Comparison of ENCODE assay signal across 9 cellular contexts in genomic region chr2:71460595-71461303, GRCh38. TPM values are rescaled to one million over a fixed set of nuclear protein-coding genes. Genes with fewer than 3 reads are reported as not detected.
DNase-seq lines count a peak whose midpoint lies in the region; ATAC-seq, FAIRE-seq and TF ChIP-seq lines count a peak whose summit lies in the region.
"Had no signal": no experiment of that assay in that cellular context is flagged by ENCODE, and none has a peak within 500 bp of the region (broad histone marks: within the 10 kb centered on the region; RNA-seq: fewer than 3 reads in every experiment).

No MANE protein-coding gene starts in this region.

- no peaks in the 10 kb centered on the region for H3K79me1 ChIP-seq in mesendoderm (ENCODE audit: low read length)

- H3K27me3 ChIP-seq in dorsolateral prefrontal cortex, result peaks cover 0 to 12% (median 0%) of the 10 kb centered on the region in 45 donors
- H3K27me3 ChIP-seq in mesendoderm (ENCODE audit: insufficient read depth, low read length, poor library complexity), result peaks cover 11% of the 10 kb centered on the region
- no peaks in the 10 kb centered on the region for H3K27me3 ChIP-seq in uterus

- no peaks in the 10 kb centered on the region for H3K9me3 Mint-ChIP-seq in activated CD8-positive, alpha-beta memory T cell treated with anti-CD3 and anti-CD28 coated beads, Interleukin-2, amount 10 ng/mL, durations not matched to agents 7 days and 5 days (ENCODE audit: low read depth)

- H2BK120ac ChIP-seq in mesendoderm (ENCODE audit: low read depth, low read length), result no peak overlapping the region

- DNase-seq in D721Med (ENCODE audit: insufficient read length, low spot score) (peak; percentile 49), Kasumi-1 (lab: John Stamatoyannopoulos, UW) (peak; percentile 19 to 24), dorsolateral prefrontal cortex (peak in 1 of 10 donors; percentile 33), mesendoderm (peak; percentile 55), uterus (no peak), NCI-H345 (lab: John Stamatoyannopoulos, UW) (no peak), HPDE6-E6E7 (ENCODE audit: extremely low spot score) (no peak)
- no peak for DNase-seq in activated CD8-positive, alpha-beta memory T cell treated with anti-CD3 and anti-CD28 coated beads, Interleukin-2, amount 10 ng/mL, durations not matched to agents 7 days and 5 days
- DNase-seq: NCI-H748 treated with DMSO at 0.1 percent for 48 hours had no signal

- no peak overlapping the region for H3K56ac ChIP-seq in mesendoderm (ENCODE audit: low read length)

- H3K9ac ChIP-seq in mesendoderm (ENCODE audit: low read length), result no peak overlapping the region

- FAIRE-seq in D721Med (lab: Jason Lieb, UNC), result no peak

- no CpG with 5 or more reads among the region's 9 CpGs for WGBS in mesendoderm (ENCODE audit: extremely low coverage, insufficient coverage, low lambda C conversion rate)

- H4K5ac ChIP-seq in mesendoderm (ENCODE audit: low read length), result no peak overlapping the region

- H3K9me3 ChIP-seq in uterus, result no peaks in the 10 kb centered on the region

- intact Hi-C loops in dorsolateral prefrontal cortex (cut with DNase I) (loop anchor here in 1 of 2 donors (5.0 kb wide), 1 partner anchor 52 kb away; no protein-coding TSS in a partner anchor), uterus (cut with DNase I; ENCODE audit: low total_unique reads) (no loop called here)

- H3K27ac Mint-ChIP-seq in activated CD8-positive, alpha-beta memory T cell treated with anti-CD3 and anti-CD28 coated beads, Interleukin-2, amount 10 ng/mL, durations not matched to agents 7 days and 5 days, result no peak overlapping the region

- H4K8ac ChIP-seq in mesendoderm (ENCODE audit: low read depth, low read length), result no peak overlapping the region

- H3K23ac ChIP-seq in mesendoderm (ENCODE audit: low read length), result no peak overlapping the region

- no peak overlapping the region for H3K27ac ChIP-seq in dorsolateral prefrontal cortex
- H3K27ac ChIP-seq in mesendoderm (ENCODE audit: low read depth, low read length), result no peak overlapping the region
- H3K27ac ChIP-seq in uterus, result no peak overlapping the region

- no peak overlapping the region for H2BK5ac ChIP-seq in mesendoderm (ENCODE audit: low read length)

- H3K79me2 ChIP-seq in mesendoderm (ENCODE audit: control insufficient read depth, insufficient read depth, low read length), result no peaks in the 10 kb centered on the region

- peak overlapping the region; percentile 8 for H3K4me2 ChIP-seq in mesendoderm (ENCODE audit: low read length)

- H3K36me3 ChIP-seq in mesendoderm (ENCODE audit: control insufficient read depth, insufficient read depth, low read length) (no peaks in the 10 kb centered on the region), uterus (no peaks in the 10 kb centered on the region)

- H3K36me3 Mint-ChIP-seq in activated CD8-positive, alpha-beta memory T cell treated with anti-CD3 and anti-CD28 coated beads, Interleukin-2, amount 10 ng/mL, durations not matched to agents 7 days and 5 days, result no peaks in the 10 kb centered on the region

- H2BK15ac ChIP-seq in mesendoderm (replicated peaks; ENCODE audit: low read depth), result no peak overlapping the region

- H3K18ac ChIP-seq in mesendoderm (ENCODE audit: low read length), result no peak overlapping the region

- H3K4me1 ChIP-seq in mesendoderm (ENCODE audit: control insufficient read depth, low read depth, low read length), result peaks cover 15% of the 10 kb centered on the region
- no peaks in the 10 kb centered on the region for H3K4me1 ChIP-seq in uterus

- CTCF ChIA-PET in activated CD8-positive, alpha-beta memory T cell treated with anti-CD3 and anti-CD28 coated beads, Interleukin-2, amount 10 ng/mL, durations not matched to agents 7 days and 5 days (lab: Charles Lee), result interaction anchor here (0.5 to 1.2 kb wide), 8 partner anchors 9 to 699 kb away, joined by 3 to 6 read pairs (median 3); partner anchors contain the start of gene ZNF638

- H3K4me1 Mint-ChIP-seq in activated CD8-positive, alpha-beta memory T cell treated with anti-CD3 and anti-CD28 coated beads, Interleukin-2, amount 10 ng/mL, durations not matched to agents 7 days and 5 days, result peaks cover 7% of the 10 kb centered on the region

- peaks cover 3% of the 10 kb centered on the region for H3K27me3 Mint-ChIP-seq in activated CD8-positive, alpha-beta memory T cell treated with anti-CD3 and anti-CD28 coated beads, Interleukin-2, amount 10 ng/mL, durations not matched to agents 7 days and 5 days

- H3K4me3 ChIP-seq in dorsolateral prefrontal cortex (no peak overlapping the region), mesendoderm (ENCODE audit: low read length) (no peak overlapping the region), uterus (no peak overlapping the region)

- H2AK5ac ChIP-seq in mesendoderm (ENCODE audit: low read length), result no peak overlapping the region

- no peak for ATAC-seq in activated CD8-positive, alpha-beta memory T cell treated with anti-CD3 and anti-CD28 coated beads, Interleukin-2, amount 10 ng/mL, durations not matched to agents 7 days and 5 days

- TF ChIP-seq POLR2A in uterus (IDR thresholded peaks at IDR 0.05), result no peak

- TF ChIP-seq CTCF in D721Med (IDR thresholded peaks at IDR 0.05; ENCODE audit: insufficient read depth, missing control alignments) (peak; percentile 10), dorsolateral prefrontal cortex (IDR thresholded peaks at IDR 0.05 in 54 of 56, conservative IDR thresholded peaks at IDR 0.05 in 2 of 56; ENCODE audit: low read depth in 1 of 56, partially characterized antibody in 56 of 56) (peak in 55 of 56 donors; percentile 23 to 76 (median 58)), uterus (IDR thresholded peaks at IDR 0.05) (peak in 1 of 4 experiments; percentile 24)

- H3K4ac ChIP-seq in mesendoderm (ENCODE audit: low read depth, low read length), result no peak overlapping the region

- H3K4me3 Mint-ChIP-seq in activated CD8-positive, alpha-beta memory T cell treated with anti-CD3 and anti-CD28 coated beads, Interleukin-2, amount 10 ng/mL, durations not matched to agents 7 days and 5 days, result no peak overlapping the region

RNA-seq across cellular contexts. Expression of gene DYSF, which starts 7.4 kb away (rescaled TPM):
- total RNA-seq in dorsolateral prefrontal cortex (100 to 1,000 TPM in 12 of 120 experiments, 10 to 100 TPM in 108; 15.6 to 237 (median 50.5) TPM), uterus (10 to 100 TPM in 3 of 4 donors, 1 to 10 TPM in 1; 2.6 to 20.7 (median 12.7) TPM)
- 4.0 TPM for polyA plus RNA-seq in mesendoderm (2013, experiment 1 of 2)
- 3.9 TPM for polyA plus RNA-seq in mesendoderm (2013, experiment 2 of 2)
- 1 to 10 TPM; 7.3 to 8.9 TPM for total RNA-seq in activated CD8-positive, alpha-beta memory T cell treated with anti-CD3 and anti-CD28 coated beads, Interleukin-2, amount 10 ng/mL, durations not matched to agents 7 days and 5 days

Comparison
In these comparisons a context has a peak if more than half of its experiments do, and no peak if none do; other contexts are left out.
1. DNase-seq: peak in D721Med (single experiment), Kasumi-1 (2 of 2) and mesendoderm (single experiment); none in uterus (0 of 2), activated CD8-positive, alpha-beta memory T cell treated with anti-CD3 and anti-CD28 coated beads, Interleukin-2, amount 10 ng/mL, durations not matched to agents 7 days and 5 days (single experiment), NCI-H345 (single experiment) and HPDE6-E6E7 (single experiment).